In genomic region chr19:9673912-9674668, GRCh38 we compare ENCODE assay signal across 1 cellular context.
TF ChIP-seq lines count a peak whose summit lies in the region.

No MANE protein-coding gene starts in this region.

TF ChIP-seq in K562, 482 proteins besides CTCF, POLR2A, EP300 and RAD21 (continued from another document and continues in another):
- TF ChIP-seq, protein P1, sequence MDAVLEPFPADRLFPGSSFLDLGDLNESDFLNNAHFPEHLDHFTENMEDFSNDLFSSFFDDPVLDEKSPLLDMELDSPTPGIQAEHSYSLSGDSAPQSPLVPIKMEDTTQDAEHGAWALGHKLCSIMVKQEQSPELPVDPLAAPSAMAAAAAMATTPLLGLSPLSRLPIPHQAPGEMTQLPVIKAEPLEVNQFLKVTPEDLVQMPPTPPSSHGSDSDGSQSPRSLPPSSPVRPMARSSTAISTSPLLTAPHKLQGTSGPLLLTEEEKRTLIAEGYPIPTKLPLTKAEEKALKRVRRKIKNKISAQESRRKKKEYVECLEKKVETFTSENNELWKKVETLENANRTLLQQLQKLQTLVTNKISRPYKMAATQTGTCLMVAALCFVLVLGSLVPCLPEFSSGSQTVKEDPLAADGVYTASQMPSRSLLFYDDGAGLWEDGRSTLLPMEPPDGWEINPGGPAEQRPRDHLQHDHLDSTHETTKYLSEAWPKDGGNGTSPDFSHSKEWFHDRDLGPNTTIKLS (IDR thresholded peaks at IDR 0.05; ENCODE audit: borderline replicate concordance, low read depth): no peak
- peak; percentile 57; the same call in 1 of the 2 replicates for TF ChIP-seq ZNF511 (CRISPR knock-in tag; IDR thresholded peaks at IDR 0.05)
- no peak for TF ChIP-seq E2F3 (CRISPR knock-in tag; IDR thresholded peaks at IDR 0.05)
- TF ChIP-seq, protein P2, sequence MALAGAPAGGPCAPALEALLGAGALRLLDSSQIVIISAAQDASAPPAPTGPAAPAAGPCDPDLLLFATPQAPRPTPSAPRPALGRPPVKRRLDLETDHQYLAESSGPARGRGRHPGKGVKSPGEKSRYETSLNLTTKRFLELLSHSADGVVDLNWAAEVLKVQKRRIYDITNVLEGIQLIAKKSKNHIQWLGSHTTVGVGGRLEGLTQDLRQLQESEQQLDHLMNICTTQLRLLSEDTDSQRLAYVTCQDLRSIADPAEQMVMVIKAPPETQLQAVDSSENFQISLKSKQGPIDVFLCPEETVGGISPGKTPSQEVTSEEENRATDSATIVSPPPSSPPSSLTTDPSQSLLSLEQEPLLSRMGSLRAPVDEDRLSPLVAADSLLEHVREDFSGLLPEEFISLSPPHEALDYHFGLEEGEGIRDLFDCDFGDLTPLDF (CRISPR knock-in tag; IDR thresholded peaks at IDR 0.05): 0 out of 2 replicates have a peak, but pooled peaks have one; percentile 26
- TF ChIP-seq STAG1 (CRISPR knock-in tag; IDR thresholded peaks at IDR 0.05; ENCODE audit: borderline replicate concordance): no peak
- TF ChIP-seq ZNF699 (CRISPR knock-in tag; IDR thresholded peaks at IDR 0.05; ENCODE audit: insufficient replicate concordance): no peak
- peak; percentile 69; the same call in 1 of the 2 replicates for TF ChIP-seq PKNOX1 (IDR thresholded peaks at IDR 0.05)
- peak; percentile 49 for TF ChIP-seq CEBPB (tag; IDR thresholded peaks at IDR 0.05)
- TF ChIP-seq, protein P3, sequence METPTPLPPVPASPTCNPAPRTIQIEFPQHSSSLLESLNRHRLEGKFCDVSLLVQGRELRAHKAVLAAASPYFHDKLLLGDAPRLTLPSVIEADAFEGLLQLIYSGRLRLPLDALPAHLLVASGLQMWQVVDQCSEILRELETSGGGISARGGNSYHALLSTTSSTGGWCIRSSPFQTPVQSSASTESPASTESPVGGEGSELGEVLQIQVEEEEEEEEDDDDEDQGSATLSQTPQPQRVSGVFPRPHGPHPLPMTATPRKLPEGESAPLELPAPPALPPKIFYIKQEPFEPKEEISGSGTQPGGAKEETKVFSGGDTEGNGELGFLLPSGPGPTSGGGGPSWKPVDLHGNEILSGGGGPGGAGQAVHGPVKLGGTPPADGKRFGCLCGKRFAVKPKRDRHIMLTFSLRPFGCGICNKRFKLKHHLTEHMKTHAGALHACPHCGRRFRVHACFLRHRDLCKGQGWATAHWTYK (CRISPR knock-in tag; IDR thresholded peaks at IDR 0.05): no peak
- TF ChIP-seq RHOXF2B (CRISPR knock-in tag; conservative IDR thresholded peaks at IDR 0.05): no peak
- TF ChIP-seq, protein P4, sequence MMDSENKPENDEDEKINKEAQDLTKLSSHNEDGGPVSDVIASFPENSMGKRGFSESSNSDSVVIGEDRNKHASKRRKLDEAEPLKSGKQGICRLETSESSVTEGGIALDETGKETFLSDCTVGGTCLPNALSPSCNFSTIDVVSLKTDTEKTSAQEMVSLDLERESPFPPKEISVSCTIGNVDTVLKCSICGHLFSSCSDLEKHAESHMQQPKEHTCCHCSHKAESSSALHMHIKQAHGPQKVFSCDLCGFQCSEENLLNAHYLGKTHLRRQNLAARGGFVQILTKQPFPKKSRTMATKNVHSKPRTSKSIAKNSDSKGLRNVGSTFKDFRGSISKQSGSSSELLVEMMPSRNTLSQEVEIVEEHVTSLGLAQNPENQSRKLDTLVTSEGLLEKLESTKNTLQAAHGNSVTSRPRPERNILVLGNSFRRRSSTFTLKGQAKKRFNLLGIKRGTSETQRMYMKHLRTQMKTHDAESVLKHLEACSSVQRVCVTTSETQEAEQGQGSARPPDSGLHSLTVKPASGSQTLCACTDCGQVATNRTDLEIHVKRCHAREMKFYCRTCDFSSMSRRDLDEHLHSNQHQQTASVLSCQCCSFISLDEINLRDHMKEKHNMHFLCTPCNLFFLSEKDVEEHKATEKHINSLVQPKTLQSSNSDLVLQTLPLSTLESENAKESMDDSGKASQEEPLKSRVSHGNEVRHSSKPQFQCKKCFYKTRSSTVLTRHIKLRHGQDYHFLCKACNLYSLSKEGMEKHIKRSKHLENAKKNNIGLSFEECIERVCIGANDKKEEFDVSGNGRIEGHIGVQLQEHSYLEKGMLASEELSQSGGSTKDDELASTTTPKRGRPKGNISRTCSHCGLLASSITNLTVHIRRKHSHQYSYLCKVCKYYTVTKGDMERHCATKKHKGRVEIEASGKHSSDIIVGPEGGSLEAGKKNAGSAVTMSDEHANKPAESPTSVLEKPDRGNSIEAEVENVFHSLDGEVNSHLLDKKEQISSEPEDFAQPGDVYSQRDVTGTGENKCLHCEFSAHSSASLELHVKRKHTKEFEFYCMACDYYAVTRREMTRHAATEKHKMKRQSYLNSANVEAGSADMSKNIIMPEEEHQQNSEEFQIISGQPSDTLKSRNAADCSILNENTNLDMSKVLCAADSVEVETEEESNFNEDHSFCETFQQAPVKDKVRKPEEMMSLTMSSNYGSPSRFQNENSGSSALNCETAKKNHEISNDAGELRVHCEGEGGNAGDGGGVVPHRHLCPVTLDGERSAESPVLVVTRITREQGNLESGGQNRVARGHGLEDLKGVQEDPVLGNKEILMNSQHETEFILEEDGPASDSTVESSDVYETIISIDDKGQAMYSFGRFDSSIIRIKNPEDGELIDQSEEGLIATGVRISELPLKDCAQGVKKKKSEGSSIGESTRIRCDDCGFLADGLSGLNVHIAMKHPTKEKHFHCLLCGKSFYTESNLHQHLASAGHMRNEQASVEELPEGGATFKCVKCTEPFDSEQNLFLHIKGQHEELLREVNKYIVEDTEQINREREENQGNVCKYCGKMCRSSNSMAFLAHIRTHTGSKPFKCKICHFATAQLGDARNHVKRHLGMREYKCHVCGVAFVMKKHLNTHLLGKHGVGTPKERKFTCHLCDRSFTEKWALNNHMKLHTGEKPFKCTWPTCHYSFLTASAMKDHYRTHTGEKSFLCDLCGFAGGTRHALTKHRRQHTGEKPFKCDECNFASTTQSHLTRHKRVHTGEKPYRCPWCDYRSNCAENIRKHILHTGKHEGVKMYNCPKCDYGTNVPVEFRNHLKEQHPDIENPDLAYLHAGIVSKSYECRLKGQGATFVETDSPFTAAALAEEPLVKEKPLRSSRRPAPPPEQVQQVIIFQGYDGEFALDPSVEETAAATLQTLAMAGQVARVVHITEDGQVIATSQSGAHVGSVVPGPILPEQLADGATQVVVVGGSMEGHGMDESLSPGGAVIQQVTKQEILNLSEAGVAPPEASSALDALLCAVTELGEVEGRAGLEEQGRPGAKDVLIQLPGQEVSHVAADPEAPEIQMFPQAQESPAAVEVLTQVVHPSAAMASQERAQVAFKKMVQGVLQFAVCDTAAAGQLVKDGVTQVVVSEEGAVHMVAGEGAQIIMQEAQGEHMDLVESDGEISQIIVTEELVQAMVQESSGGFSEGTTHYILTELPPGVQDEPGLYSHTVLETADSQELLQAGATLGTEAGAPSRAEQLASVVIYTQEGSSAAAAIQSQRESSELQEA (IDR thresholded peaks at IDR 0.05; ENCODE audit: low read depth): no peak
- no peak for TF ChIP-seq ASH1L (IDR thresholded peaks at IDR 0.05; ENCODE audit: borderline replicate concordance, low read depth, partially characterized antibody)
- TF ChIP-seq ELF2 (CRISPR knock-in tag; IDR thresholded peaks at IDR 0.05): no peak
- no peak for TF ChIP-seq DDX20 (tag; IDR thresholded peaks at IDR 0.05; ENCODE audit: low read depth)
- no peak for TF ChIP-seq HSF4 (CRISPR knock-in tag; IDR thresholded peaks at IDR 0.05; ENCODE audit: borderline replicate concordance)
- no peak for TF ChIP-seq RB1 (IDR thresholded peaks at IDR 0.05; ENCODE audit: low read depth)
- TF ChIP-seq TRIM24 (IDR thresholded peaks at IDR 0.05): peak; percentile 92 to 94
- no peak for TF ChIP-seq SMC3 (conservative IDR thresholded peaks at IDR 0.05; ENCODE audit: insufficient read depth, low read depth, low read length)
- TF ChIP-seq ZNF589 (CRISPR knock-in tag; IDR thresholded peaks at IDR 0.05; ENCODE audit: low read depth): peak; percentile 60
- TF ChIP-seq, protein P5, sequence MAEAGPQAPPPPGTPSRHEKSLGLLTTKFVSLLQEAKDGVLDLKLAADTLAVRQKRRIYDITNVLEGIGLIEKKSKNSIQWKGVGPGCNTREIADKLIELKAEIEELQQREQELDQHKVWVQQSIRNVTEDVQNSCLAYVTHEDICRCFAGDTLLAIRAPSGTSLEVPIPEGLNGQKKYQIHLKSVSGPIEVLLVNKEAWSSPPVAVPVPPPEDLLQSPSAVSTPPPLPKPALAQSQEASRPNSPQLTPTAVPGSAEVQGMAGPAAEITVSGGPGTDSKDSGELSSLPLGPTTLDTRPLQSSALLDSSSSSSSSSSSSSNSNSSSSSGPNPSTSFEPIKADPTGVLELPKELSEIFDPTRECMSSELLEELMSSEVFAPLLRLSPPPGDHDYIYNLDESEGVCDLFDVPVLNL (CRISPR knock-in tag; IDR thresholded peaks at IDR 0.05; ENCODE audit: low read depth): no peak
- no peak for TF ChIP-seq RBBP5 (IDR thresholded peaks at IDR 0.05; ENCODE audit: borderline replicate concordance, insufficient read depth, low read length, poor library complexity, severe bottlenecking)
- no peak for TF ChIP-seq COPS2 (conservative IDR thresholded peaks at IDR 0.05)
- no peak for TF ChIP-seq NCOA4 (IDR thresholded peaks at IDR 0.05; ENCODE audit: partially characterized antibody)
- no peak for TF ChIP-seq TARDBP (IDR thresholded peaks at IDR 0.05)
- no peak for TF ChIP-seq ZNF79 (CRISPR knock-in tag; IDR thresholded peaks at IDR 0.05; ENCODE audit: low read depth)
- no peak for TF ChIP-seq POLR2B (IDR thresholded peaks at IDR 0.05; ENCODE audit: low read depth, partially characterized antibody)
- TF ChIP-seq ZNF444 (CRISPR knock-in tag; IDR thresholded peaks at IDR 0.05): no peak
- TF ChIP-seq BCL6 (CRISPR knock-in tag; IDR thresholded peaks at IDR 0.05): no peak
- 0 out of 2 replicates have a peak, but pooled peaks have one; percentile 64 for TF ChIP-seq ZNF232 (CRISPR knock-in tag; IDR thresholded peaks at IDR 0.05)
- TF ChIP-seq SMAD1 (IDR thresholded peaks at IDR 0.05; ENCODE audit: low read depth, low read length, partially characterized antibody): no peak
- TF ChIP-seq TRIM28 (IDR thresholded peaks at IDR 0.05): peak; percentile 98
- TF ChIP-seq FOXP4 (CRISPR knock-in tag; IDR thresholded peaks at IDR 0.05; ENCODE audit: borderline replicate concordance): peak; percentile 49; the same call in 1 of the 2 replicates
- TF ChIP-seq CBX1 (IDR thresholded peaks at IDR 0.05; ENCODE audit: low read depth): peak; percentile 95
- TF ChIP-seq ZNF77 (CRISPR knock-in tag; IDR thresholded peaks at IDR 0.05): no peak
- peak; percentile 84; the same call in 1 of the 2 replicates for TF ChIP-seq FOXK1 (CRISPR knock-in tag; IDR thresholded peaks at IDR 0.05; ENCODE audit: borderline replicate concordance)
- no peak for TF ChIP-seq POLR2H (tag; IDR thresholded peaks at IDR 0.05; ENCODE audit: low read depth)
- TF ChIP-seq, protein P6, sequence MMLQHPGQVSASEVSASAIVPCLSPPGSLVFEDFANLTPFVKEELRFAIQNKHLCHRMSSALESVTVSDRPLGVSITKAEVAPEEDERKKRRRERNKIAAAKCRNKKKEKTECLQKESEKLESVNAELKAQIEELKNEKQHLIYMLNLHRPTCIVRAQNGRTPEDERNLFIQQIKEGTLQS (IDR thresholded peaks at IDR 0.05): peak; percentile 76
- TF ChIP-seq, protein P6 (CRISPR knock-in tag; conservative IDR thresholded peaks at IDR 0.05): no peak
